Comparison of ENCODE assay signal across 8 cellular contexts in the genomic region with DNA sequence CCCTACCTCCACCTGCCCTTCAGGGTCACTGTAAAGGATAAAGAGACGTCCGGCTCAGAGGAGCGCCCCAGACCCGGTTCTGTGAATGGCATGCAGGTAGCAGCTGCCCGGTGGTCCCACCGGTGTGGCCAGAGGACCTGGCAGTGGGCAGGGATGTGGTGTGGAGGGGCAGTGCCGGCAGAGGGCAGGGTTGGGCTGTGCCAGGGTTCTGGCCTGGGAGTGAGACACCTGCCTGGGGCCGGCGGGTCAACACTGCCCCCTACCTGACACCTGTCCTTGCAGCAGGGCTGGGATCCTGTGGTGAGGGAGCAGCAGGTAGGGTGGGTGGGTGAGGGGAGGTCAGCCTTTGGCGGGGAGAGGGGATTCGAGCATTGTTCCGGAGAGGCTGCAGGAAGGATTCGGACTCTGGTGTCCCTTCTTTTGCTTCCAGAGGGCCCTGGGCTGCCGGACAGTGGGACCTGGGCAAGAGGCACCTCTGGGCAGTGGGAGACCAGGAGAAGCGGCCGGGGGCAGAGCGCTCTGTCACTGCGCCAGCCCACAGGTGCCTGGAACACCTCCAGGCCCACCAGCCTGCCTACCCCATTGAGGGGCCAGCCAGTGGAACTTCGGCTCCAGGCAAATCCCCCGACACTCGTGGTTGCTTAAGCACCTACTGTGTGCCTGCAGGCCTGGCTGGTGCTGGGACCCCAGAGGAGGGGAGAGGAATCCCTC. TPM values are rescaled to one million over a fixed set of nuclear protein-coding genes. Genes with fewer than 3 reads are reported as not detected.
A peak's percentile ranks its signal among the peaks of the same experiment; 100 is the strongest.
DNase-seq lines count a peak whose midpoint lies in the region; ATAC-seq and TF ChIP-seq lines count a peak whose summit lies in the region.

No MANE protein-coding gene starts in this region.

- no peak overlapping the region for H3K27ac Mint-ChIP-seq in activated naive CD8-positive, alpha-beta T cell treated with anti-CD3 and anti-CD28 coated beads for 36 hours

- H3K27me3 ChIP-seq in right atrium auricular region: peaks cover 0 to 6% of the 10 kb centered on the region in 2 donors

- CTCF ChIA-PET in HEK293 (lab: Yijun Ruan, JAX): interaction anchor here (0.6 to 3.7 kb wide), 16 partner anchors 11 to 398 kb away, joined by 3 to 25 read pairs (median 8); no protein-coding TSS in a partner anchor

- TF ChIP-seq CTCF in HEK293 (tag by site-specific recombination; IDR thresholded peaks at IDR 0.05) (peak; percentile 78), right atrium auricular region (IDR thresholded peaks at IDR 0.05) (peak; percentile 38 to 77)

- peaks cover 14% of the 10 kb centered on the region for H3K4me1 Mint-ChIP-seq in activated naive CD8-positive, alpha-beta T cell treated with anti-CD3 and anti-CD28 coated beads for 36 hours

- H3K27ac ChIP-seq in HEK293 (ENCODE audit: extremely low read depth, low read depth, low read length) (no peak overlapping the region), right atrium auricular region (peak overlapping the region in 1 of 2 donors; percentile 52)

- intact Hi-C loops in sciatic nerve (cut with DNase I): no loop called here

- H3K9me3 ChIP-seq in HEK293 (ENCODE audit: control insufficient read depth, insufficient read depth, low read depth, low read length) (no peaks in the 10 kb centered on the region), right atrium auricular region (no peaks in the 10 kb centered on the region)

- no peaks in the 10 kb centered on the region for H3K36me3 ChIP-seq in HEK293 (ENCODE audit: control insufficient read depth in 2 of 2, insufficient read depth in 1 of 2, low read length in 2 of 2)
- H3K36me3 ChIP-seq in right atrium auricular region: no peaks in the 10 kb centered on the region

- peak; percentile 39 for ATAC-seq in sciatic nerve
- ATAC-seq in GM21528 (IDR thresholded peaks at IDR 0.05; ENCODE audit: low FRiP score, unreplicated experiment): no peak

- H3K36me3 Mint-ChIP-seq in activated naive CD8-positive, alpha-beta T cell treated with anti-CD3 and anti-CD28 coated beads for 36 hours: no peaks in the 10 kb centered on the region

- POLR2A ChIA-PET in HEK293 (lab: Yijun Ruan, JAX): interaction anchor here (1.6 to 2.3 kb wide), 4 partner anchors 38 to 397 kb away, joined by 3 to 22 read pairs (median 13); partner anchors contain the start of gene NAP1L4

- H3K4me1 ChIP-seq in HEK293 (ENCODE audit: control insufficient read depth, insufficient read depth, low read length): no peaks in the 10 kb centered on the region
- peaks cover 0 to 29% of the 10 kb centered on the region in 2 donors for H3K4me1 ChIP-seq in right atrium auricular region

- H3K4me3 ChIP-seq in HEK293 (ENCODE audit: low read depth, low read length): peak overlapping the region; percentile 2; the same call in 1 of the 2 replicates
- peak overlapping the region; percentile 43 to 60 for H3K4me3 ChIP-seq in right atrium auricular region

- H3K27me3 Mint-ChIP-seq in activated naive CD8-positive, alpha-beta T cell treated with anti-CD3 and anti-CD28 coated beads for 36 hours: peaks cover 30% of the 10 kb centered on the region

- H3K9me3 Mint-ChIP-seq in activated naive CD8-positive, alpha-beta T cell treated with anti-CD3 and anti-CD28 coated beads for 36 hours: no peaks in the 10 kb centered on the region

- DNase-seq in Daoy (ENCODE audit: low read depth) (peak; percentile 84), NCI-H748 (lab: John Stamatoyannopoulos, UW; ENCODE audit: unreplicated experiment) (peak; percentile 82), right atrium auricular region (ENCODE audit: low spot score) (no peak), sciatic nerve (ENCODE audit: low spot score) (peak; percentile 79)
- peak; percentile 56 for DNase-seq in activated naive CD8-positive, alpha-beta T cell treated with anti-CD3 and anti-CD28 coated beads for 36 hours
- no peak for DNase-seq in central memory CD4-positive, alpha-beta T cell

- peak overlapping the region; percentile 72 for H3K4me3 Mint-ChIP-seq in activated naive CD8-positive, alpha-beta T cell treated with anti-CD3 and anti-CD28 coated beads for 36 hours

TF ChIP-seq in HEK293, 187 proteins besides CTCF, POLR2A, EP300 and RAD21 (continues in another document):
- TF ChIP-seq, protein P1, sequence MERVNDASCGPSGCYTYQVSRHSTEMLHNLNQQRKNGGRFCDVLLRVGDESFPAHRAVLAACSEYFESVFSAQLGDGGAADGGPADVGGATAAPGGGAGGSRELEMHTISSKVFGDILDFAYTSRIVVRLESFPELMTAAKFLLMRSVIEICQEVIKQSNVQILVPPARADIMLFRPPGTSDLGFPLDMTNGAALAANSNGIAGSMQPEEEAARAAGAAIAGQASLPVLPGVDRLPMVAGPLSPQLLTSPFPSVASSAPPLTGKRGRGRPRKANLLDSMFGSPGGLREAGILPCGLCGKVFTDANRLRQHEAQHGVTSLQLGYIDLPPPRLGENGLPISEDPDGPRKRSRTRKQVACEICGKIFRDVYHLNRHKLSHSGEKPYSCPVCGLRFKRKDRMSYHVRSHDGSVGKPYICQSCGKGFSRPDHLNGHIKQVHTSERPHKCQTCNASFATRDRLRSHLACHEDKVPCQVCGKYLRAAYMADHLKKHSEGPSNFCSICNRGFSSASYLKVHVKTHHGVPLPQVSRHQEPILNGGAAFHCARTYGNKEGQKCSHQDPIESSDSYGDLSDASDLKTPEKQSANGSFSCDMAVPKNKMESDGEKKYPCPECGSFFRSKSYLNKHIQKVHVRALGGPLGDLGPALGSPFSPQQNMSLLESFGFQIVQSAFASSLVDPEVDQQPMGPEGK (tag by site-specific recombination; IDR thresholded peaks at IDR 0.05): no peak
- TF ChIP-seq ZNF202 (tag by site-specific recombination; IDR thresholded peaks at IDR 0.05; ENCODE audit: borderline replicate concordance) (no peak), ZNF132 (tag by site-specific recombination; IDR thresholded peaks at IDR 0.05; ENCODE audit: borderline replicate concordance) (no peak), ZNF654 (tag by site-specific recombination; IDR thresholded peaks at IDR 0.05; ENCODE audit: low read depth) (peak; percentile 51), ZNF785 (tag by site-specific recombination; IDR thresholded peaks at IDR 0.05) (no peak), ZNF488 (tag by site-specific recombination; IDR thresholded peaks at IDR 0.05) (no peak), ZNF214 (tag by site-specific recombination; IDR thresholded peaks at IDR 0.05; ENCODE audit: borderline replicate concordance) (no peak), ZNF473 (tag by site-specific recombination; IDR thresholded peaks at IDR 0.05) (no peak), SALL2 (tag by site-specific recombination; IDR thresholded peaks at IDR 0.05; ENCODE audit: borderline replicate concordance) (no peak), ZNF830 (tag by site-specific recombination; IDR thresholded peaks at IDR 0.05; ENCODE audit: low read depth) (no peak), ZBTB1 (tag by site-specific recombination; IDR thresholded peaks at IDR 0.05) (no peak), GLIS2 (tag by site-specific recombination; IDR thresholded peaks at IDR 0.05) (peak; percentile 19; the same call in 1 of the 2 replicates), ZNF157 (tag by site-specific recombination; IDR thresholded peaks at IDR 0.05) (no peak), ZNF10 (tag by site-specific recombination; IDR thresholded peaks at IDR 0.05) (no peak), ZNF2 (tag by site-specific recombination; IDR thresholded peaks at IDR 0.05) (peak; percentile 83), ZNF600 (tag by site-specific recombination; IDR thresholded peaks at IDR 0.05) (peak; percentile 28; the same call in 1 of the 2 replicates), ZBTB21 (tag by site-specific recombination; IDR thresholded peaks at IDR 0.05) (no peak), SP3 (tag by site-specific recombination; IDR thresholded peaks at IDR 0.05) (no peak), ZNF629 (tag by site-specific recombination; IDR thresholded peaks at IDR 0.05) (no peak), IKZF3 (tag by site-specific recombination; IDR thresholded peaks at IDR 0.05) (no peak), ZNF791 (tag by site-specific recombination; IDR thresholded peaks at IDR 0.05) (no peak), ZNF391 (tag by site-specific recombination; IDR thresholded peaks at IDR 0.05; ENCODE audit: borderline replicate concordance, low read depth) (no peak), KLF16 (tag by site-specific recombination; IDR thresholded peaks at IDR 0.05) (no peak), ZNF426 (tag by site-specific recombination; IDR thresholded peaks at IDR 0.05) (no peak)
- TF ChIP-seq, protein P2, sequence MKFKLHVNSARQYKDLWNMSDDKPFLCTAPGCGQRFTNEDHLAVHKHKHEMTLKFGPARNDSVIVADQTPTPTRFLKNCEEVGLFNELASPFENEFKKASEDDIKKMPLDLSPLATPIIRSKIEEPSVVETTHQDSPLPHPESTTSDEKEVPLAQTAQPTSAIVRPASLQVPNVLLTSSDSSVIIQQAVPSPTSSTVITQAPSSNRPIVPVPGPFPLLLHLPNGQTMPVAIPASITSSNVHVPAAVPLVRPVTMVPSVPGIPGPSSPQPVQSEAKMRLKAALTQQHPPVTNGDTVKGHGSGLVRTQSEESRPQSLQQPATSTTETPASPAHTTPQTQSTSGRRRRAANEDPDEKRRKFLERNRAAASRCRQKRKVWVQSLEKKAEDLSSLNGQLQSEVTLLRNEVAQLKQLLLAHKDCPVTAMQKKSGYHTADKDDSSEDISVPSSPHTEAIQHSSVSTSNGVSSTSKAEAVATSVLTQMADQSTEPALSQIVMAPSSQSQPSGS (tag by site-specific recombination; IDR thresholded peaks at IDR 0.05; ENCODE audit: low read depth): no peak

RNA-seq across cellular contexts. Expression of gene PHLDA2, which starts 1.6 kb away (rescaled TPM):
- total RNA-seq in Daoy (2014; rRNA removed; shearing (Covaris generic)): 3.9 and 6.4 TPM in 2 replicates
- total RNA-seq in activated naive CD8-positive, alpha-beta T cell treated with anti-CD3 and anti-CD28 coated beads for 36 hours: 1 to 10 TPM; 1.3 to 2.5 TPM
- 1 to 10 TPM; 1.8 to 2.6 TPM for total RNA-seq in right atrium auricular region
- 7.5 TPM for total RNA-seq in sciatic nerve

RNA-seq across cellular contexts. Expression of gene CDKN1C, which starts 45.3 kb away (rescaled TPM):
- 4.9 and 5.1 TPM in 2 replicates for total RNA-seq in Daoy (2014; rRNA removed; shearing (Covaris generic))
- total RNA-seq in activated naive CD8-positive, alpha-beta T cell treated with anti-CD3 and anti-CD28 coated beads for 36 hours: 1 to 10 TPM in 1 of 2 experiments, under 1 TPM in 1; 0.85 to 1.0 TPM
- total RNA-seq in right atrium auricular region: 10 to 100 TPM; 17.2 to 28.7 TPM
- 186 TPM for total RNA-seq in sciatic nerve

Comparison
In these comparisons a context has a peak if more than half of its experiments do, and no peak if none do; other contexts are left out.
1. DNase-seq: peak in Daoy (single experiment), NCI-H748 (single experiment), activated naive CD8-positive, alpha-beta T cell treated with anti-CD3 and anti-CD28 coated beads for 36 hours (single experiment) and sciatic nerve (single experiment); none in right atrium auricular region (single experiment) and central memory CD4-positive, alpha-beta T cell (single experiment).